ENCODE assay signal across 16 cellular contexts in genomic region chr7:149821191-149822148, GRCh38. TPM values are rescaled to one million over a fixed set of nuclear protein-coding genes. Genes with fewer than 3 reads are reported as not detected.
DNase-seq lines count a peak whose midpoint lies in the region; ATAC-seq and TF ChIP-seq lines count a peak whose summit lies in the region.
"Had no signal": no experiment of that assay in that cellular context is flagged by ENCODE, and none has a peak within 500 bp of the region (broad histone marks: within the 10 kb centered on the region; RNA-seq: fewer than 3 reads in every experiment).

No MANE protein-coding gene starts in this region.

- no peak overlapping the region for H3K27ac ChIP-seq in HEK293 (ENCODE audit: extremely low read depth, low read depth, low read length)
- no peak overlapping the region for H3K27ac ChIP-seq in brain microvascular endothelial cell
- H3K27ac ChIP-seq: GM23248, ovary, SJSA1 had no signal

- intact Hi-C loops in mucosa of descending colon (cut with DNase I, micrococcal nuclease), result no loop called here

- H3K36me3 ChIP-seq in HEK293 (ENCODE audit: control insufficient read depth in 2 of 2, insufficient read depth in 1 of 2, low read length in 2 of 2), result no peaks in the 10 kb centered on the region
- no peaks in the 10 kb centered on the region for H3K36me3 ChIP-seq in mucosa of descending colon (ENCODE audit: low read depth)
- H3K36me3 ChIP-seq in brain microvascular endothelial cell (replicated peaks), result no peaks in the 10 kb centered on the region
- H3K36me3 ChIP-seq: ovary, SJSA1 had no signal

- in situ Hi-C loops in brain microvascular endothelial cell (cut with HindIII; ENCODE audit: low pct_ligation_motif_present, low sequenced_read_pairs), result no loop called here

- TF ChIP-seq CTCF in HEK293 (tag by site-specific recombination; IDR thresholded peaks at IDR 0.05) (no peak), endothelial cell (IDR thresholded peaks at IDR 0.05; ENCODE audit: unreplicated experiment) (no peak), mucosa of descending colon (IDR thresholded peaks at IDR 0.05) (no peak), brain microvascular endothelial cell (IDR thresholded peaks at IDR 0.05; ENCODE audit: low read depth, low read length, missing control alignments) (no peak)

- DNase-seq in endothelial cell (ENCODE audit: low spot score) (no peak), mucosa of descending colon (peak; percentile 54 to 61 (median 54)), NCI-H524 treated with DMSO at 0.1 percent for 48 hours (lab: John Stamatoyannopoulos, UW) (no peak), brain microvascular endothelial cell (no peak)
- DNase-seq in stimulated activated CD4-positive, alpha-beta T cell treated with anti-CD3 and anti-CD28 coated beads, Interleukin-4, amount 100 ng/mL, for 4 hours, result no peak
- DNase-seq: activated CD8-positive, alpha-beta memory T cell treated with anti-CD3 and anti-CD28 coated beads for 24 hours; activated T-cell treated with anti-CD3 and anti-CD28 coated beads, Interleukin-2, amount 50 U/mL, for 72 hours; DND-41; GM23248; NCI-H1436 treated with DMSO at 0.1 percent for 48 hours; NCI-H2171; stimulated activated CD4-positive, alpha-beta T cell treated with anti-CD3 and anti-CD28 coated beads, Interleukin-4, amount 100 ng/mL, for 1 hour had no signal

- no peaks in the 10 kb centered on the region for H3K4me1 Mint-ChIP-seq in endothelial cell (ENCODE audit: unreplicated experiment)
- H3K4me1 Mint-ChIP-seq: activated naive CD4-positive, alpha-beta T cell treated with anti-CD3 and anti-CD28 coated beads, Interleukin-2, amount 50 U/mL, for 24 hours had no signal

- H3K4me3 Mint-ChIP-seq in endothelial cell (ENCODE audit: unreplicated experiment), result no peak overlapping the region
- H3K4me3 Mint-ChIP-seq: activated naive CD4-positive, alpha-beta T cell treated with anti-CD3 and anti-CD28 coated beads, Interleukin-2, amount 50 U/mL, for 24 hours; activated T-cell treated with anti-CD3 and anti-CD28 coated beads, Interleukin-2, amount 50 U/mL, for 72 hours had no signal

- CTCF ChIA-PET in HEK293 (lab: Yijun Ruan, JAX), result interaction anchor here (1.3 kb wide), 1 partner anchor 14 kb away, joined by 5 read pairs; no protein-coding TSS in a partner anchor

- POLR2A ChIA-PET in HEK293 (lab: Yijun Ruan, JAX), result no interaction called here

- H3K9me3 ChIP-seq in HEK293 (ENCODE audit: control insufficient read depth, insufficient read depth, low read depth, low read length) (no peaks in the 10 kb centered on the region), mucosa of descending colon (no peaks in the 10 kb centered on the region)
- H3K9me3 ChIP-seq: ovary, SJSA1 had no signal

- no peaks in the 10 kb centered on the region for H3K4me1 ChIP-seq in HEK293 (ENCODE audit: control insufficient read depth, insufficient read depth, low read length)
- H3K4me1 ChIP-seq in mucosa of descending colon (ENCODE audit: low read depth), result peaks cover 9% of the 10 kb centered on the region
- H3K4me1 ChIP-seq: SJSA1 had no signal

- H3K27me3 Mint-ChIP-seq in endothelial cell (ENCODE audit: unreplicated experiment), result peaks cover 7% of the 10 kb centered on the region
- H3K27me3 Mint-ChIP-seq: activated naive CD4-positive, alpha-beta T cell treated with anti-CD3 and anti-CD28 coated beads, Interleukin-2, amount 50 U/mL, for 24 hours had no signal

- no peaks in the 10 kb centered on the region for H3K9me3 Mint-ChIP-seq in endothelial cell (ENCODE audit: unreplicated experiment)
- H3K9me3 Mint-ChIP-seq: activated naive CD4-positive, alpha-beta T cell treated with anti-CD3 and anti-CD28 coated beads, Interleukin-2, amount 50 U/mL, for 24 hours; activated T-cell treated with anti-CD3 and anti-CD28 coated beads, Interleukin-2, amount 50 U/mL, for 72 hours had no signal

- no peaks in the 10 kb centered on the region for H3K27me3 ChIP-seq in brain microvascular endothelial cell (replicated peaks)
- H3K27me3 ChIP-seq: ovary had no signal

- H3K36me3 Mint-ChIP-seq in endothelial cell (ENCODE audit: low read depth, unreplicated experiment), result peaks cover 5% of the 10 kb centered on the region
- H3K36me3 Mint-ChIP-seq: activated naive CD4-positive, alpha-beta T cell treated with anti-CD3 and anti-CD28 coated beads, Interleukin-2, amount 50 U/mL, for 24 hours had no signal

- H3K4me3 ChIP-seq in HEK293 (ENCODE audit: low read depth, low read length) (no peak overlapping the region), mucosa of descending colon (no peak overlapping the region), brain microvascular endothelial cell (ENCODE audit: low read depth, low read length) (no peak overlapping the region)
- H3K4me3 ChIP-seq: GM23248, ovary, SJSA1 had no signal

- H3K27ac Mint-ChIP-seq in endothelial cell (ENCODE audit: unreplicated experiment), result peak overlapping the region; percentile 61
- H3K27ac Mint-ChIP-seq: activated naive CD4-positive, alpha-beta T cell treated with anti-CD3 and anti-CD28 coated beads, Interleukin-2, amount 50 U/mL, for 24 hours; activated T-cell treated with anti-CD3 and anti-CD28 coated beads, Interleukin-2, amount 50 U/mL, for 72 hours had no signal

- peak; percentile 81 for ATAC-seq in mucosa of descending colon
- ATAC-seq: activated T-cell treated with anti-CD3 and anti-CD28 coated beads, Interleukin-2, amount 50 U/mL, for 72 hours had no signal

TF ChIP-seq in HEK293, 187 proteins besides CTCF, POLR2A, EP300 and RAD21 (continues in another document):
- TF ChIP-seq ZNF16 (tag by site-specific recombination; IDR thresholded peaks at IDR 0.05; ENCODE audit: low read depth) (no peak), ZBTB10 (tag by site-specific recombination; IDR thresholded peaks at IDR 0.05) (no peak), INSM2 (tag by site-specific recombination; IDR thresholded peaks at IDR 0.05) (no peak), KLF1 (tag by site-specific recombination; IDR thresholded peaks at IDR 0.05) (peak; percentile 26; the same call in 1 of the 2 replicates), ZSCAN5A (tag by site-specific recombination; IDR thresholded peaks at IDR 0.05) (no peak), ELK4 (IDR thresholded peaks at IDR 0.05; ENCODE audit: borderline replicate concordance, low read depth, low read length) (no peak)

RNA-seq across cellular contexts. Expression of gene ZNF862, which starts 16.7 kb away (rescaled TPM):
- total RNA-seq in endothelial cell (ENCODE audit: unreplicated experiment) (22.6 TPM), mucosa of descending colon (10 to 100 TPM; 18.0 to 25.4 (median 25.2) TPM)

RNA-seq across cellular contexts. Expression of gene ZNF467, which starts 48.1 kb away (rescaled TPM):
- total RNA-seq in endothelial cell (ENCODE audit: unreplicated experiment), result 64.2 TPM
- total RNA-seq in mucosa of descending colon, result 10 to 100 TPM in 1 of 3 donors, 1 to 10 TPM in 2; 2.4 to 19.5 (median 5.1) TPM
- total RNA-seq: GM23248, SJSA1 had no signal

RNA-seq across cellular contexts. Expression of gene ATP6V0E2, which starts 52.3 kb away (rescaled TPM):
- 18.5 TPM for total RNA-seq in endothelial cell (ENCODE audit: unreplicated experiment)
- 10 to 100 TPM; 12.7 to 23.7 (median 20.9) TPM for total RNA-seq in mucosa of descending colon

Comparison
In these comparisons a context has a peak if more than half of its experiments do, and no peak if none do; other contexts are left out.
1. DNase-seq: peak in mucosa of descending colon (3 of 3); none in endothelial cell (single experiment), NCI-H524 treated with DMSO at 0.1 percent for 48 hours (single experiment), brain microvascular endothelial cell (single experiment) and stimulated activated CD4-positive, alpha-beta T cell treated with anti-CD3 and anti-CD28 coated beads, Interleukin-4, amount 100 ng/mL, for 4 hours (0 of 2).